In the genomic region with DNA sequence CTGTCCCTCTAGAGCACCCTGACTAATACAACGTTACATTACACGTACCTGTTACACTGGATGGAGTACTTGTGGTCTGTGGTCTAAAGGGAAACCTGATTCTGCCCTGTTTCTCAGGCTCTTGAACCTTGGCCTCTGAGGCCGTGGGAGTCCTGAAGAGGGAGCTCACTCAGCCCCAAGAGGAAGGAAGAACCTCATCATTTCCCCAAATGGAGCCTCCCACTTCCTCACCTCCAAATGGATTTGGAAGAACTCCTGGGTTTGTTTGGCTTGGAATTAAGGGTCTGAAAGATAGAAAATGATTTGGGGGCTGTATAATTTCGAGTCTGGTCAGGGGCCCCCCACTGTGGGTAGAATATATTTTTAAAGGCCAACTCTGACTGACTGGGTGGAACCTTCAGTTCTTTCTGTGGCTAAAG, we compare ENCODE assay signal across 16 cellular contexts.
DNase-seq lines count a peak whose midpoint lies in the region; ATAC-seq, FAIRE-seq and TF ChIP-seq lines count a peak whose summit lies in the region.
"Had no signal": no experiment of that assay in that cellular context is flagged by ENCODE, and none has a peak within 500 bp of the region (broad histone marks: within the 10 kb centered on the region; RNA-seq: fewer than 3 reads in every experiment).

No MANE protein-coding gene starts in this region.

- H2AFZ ChIP-seq in HepG2 (ENCODE audit: low read length) (no peak overlapping the region), PC-3 (ENCODE audit: low read length) (no peak overlapping the region)

- BruUV-seq in HepG2 (replicated peaks; lab: Mats Ljungman, UMichigan) (no TSS peak), PC-3 (replicated peaks; lab: Mats Ljungman, UMichigan) (no TSS peak)

- CTCF ChIA-PET in HepG2 (lab: Yijun Ruan, JAX; ENCODE audit: low intra/inter-chr PET ratio, low total read pairs), result no interaction called here
- CTCF ChIA-PET in PC-3 (lab: Charles Lee), result no interaction called here

- H3K4me2 ChIP-seq in HepG2 (ENCODE audit: low read depth, low read length) (no peak overlapping the region), PC-3 (ENCODE audit: low read length) (no peak overlapping the region)

- ATAC-seq in HepG2, result no peak
- ATAC-seq in HG02571 (IDR thresholded peaks at IDR 0.05; ENCODE audit: unreplicated experiment), result peak; percentile 68
- peak; percentile 94 for ATAC-seq in HG03442 (IDR thresholded peaks at IDR 0.05; ENCODE audit: unreplicated experiment)
- no peak for ATAC-seq in natural killer cell treated with Interleukin-12 subunit alpha and Interleukin-12 subunit beta and Interleukin-15 and Interleukin-18, amount 100 ng/mL, for 72 hours
- no peak for ATAC-seq in PC-3

- no peak overlapping the region for H3K27ac Mint-ChIP-seq in natural killer cell treated with Interleukin-12 subunit alpha and Interleukin-12 subunit beta and Interleukin-15 and Interleukin-18, amount 100 ng/mL, for 72 hours
- H3K27ac Mint-ChIP-seq: T-helper 1 cell treated with Interleukin-12 subunit alpha and Interleukin-12 subunit beta and Interleukin-4 antibody, amounts not matched to agents 30 μg/mL and 1 μg/mL, for 36 hours had no signal

- H3K9me2 ChIP-seq in PC-3 (replicated peaks; ENCODE audit: low read length), result no peaks in the 10 kb centered on the region

- TF ChIP-seq POLR2A in HepG2 (IDR thresholded peaks at IDR 0.05; ENCODE audit: insufficient read depth in 1 of 2, low read depth in 2 of 2, low read length in 2 of 2), result no peak

- no peaks in the 10 kb centered on the region for H3K9me3 ChIP-seq in liver (ENCODE audit: control insufficient read depth in 4 of 4, low read length in 3 of 4)
- no peaks in the 10 kb centered on the region for H3K9me3 ChIP-seq in HepG2 (ENCODE audit: low read length)
- no peaks in the 10 kb centered on the region for H3K9me3 ChIP-seq in PC-3 (ENCODE audit: low read length)
- H3K9me3 ChIP-seq: ascending aorta had no signal

- TF ChIP-seq RAD21 in liver (IDR thresholded peaks at IDR 0.05) (no peak), HepG2 (CRISPR knock-in tag; IDR thresholded peaks at IDR 0.05) (no peak)

- H3F3A ChIP-seq in PC-3 (ENCODE audit: low read length, unreplicated experiment), result no peaks in the 10 kb centered on the region

- TF ChIP-seq CTCF in liver (IDR thresholded peaks at IDR 0.05; ENCODE audit: low read depth, low read length, missing input control), result no peak
- no peak for TF ChIP-seq CTCF in HepG2 (CRISPR knock-in tag; IDR thresholded peaks at IDR 0.05)
- no peak for TF ChIP-seq CTCF in PC-3 (conservative IDR thresholded peaks at IDR 0.05; ENCODE audit: low read depth, low read length)

- H3K27me3 ChIP-seq in liver (ENCODE audit: control insufficient read depth in 4 of 4, insufficient read depth in 4 of 4, low read length in 3 of 4), result no peaks in the 10 kb centered on the region
- no peaks in the 10 kb centered on the region for H3K27me3 ChIP-seq in HepG2 (ENCODE audit: control insufficient read depth in 1 of 2, insufficient read depth in 2 of 2, low read length in 2 of 2)
- H3K27me3 ChIP-seq in PC-3 (ENCODE audit: low read length), result no peaks in the 10 kb centered on the region
- H3K27me3 ChIP-seq: ascending aorta had no signal

- FAIRE-seq in HepG2 (lab: Jason Lieb, UNC), result no peak

- H3K36me3 ChIP-seq in liver (ENCODE audit: control insufficient read depth in 4 of 4, insufficient read depth in 3 of 4, low read depth in 1 of 4, low read length in 3 of 4) (no peaks in the 10 kb centered on the region), HepG2 (replicated peaks in 1 of 2; ENCODE audit: control insufficient read depth in 1 of 2, insufficient read depth in 2 of 2, low read length in 2 of 2) (no peaks in the 10 kb centered on the region), PC-3 (ENCODE audit: low read depth, low read length) (no peaks in the 10 kb centered on the region)
- H3K36me3 ChIP-seq: ascending aorta had no signal

- H3K4me1 ChIP-seq in liver (ENCODE audit: control insufficient read depth in 4 of 4, insufficient read depth in 4 of 4, low read length in 3 of 4) (peaks cover 0 to 11% (median 5%) of the 10 kb centered on the region in 4 donors), HepG2 (ENCODE audit: insufficient read depth, low read length) (peaks cover 21% of the 10 kb centered on the region), PC-3 (ENCODE audit: insufficient read depth, low read length) (no peaks in the 10 kb centered on the region)
- H3K4me1 ChIP-seq: ascending aorta had no signal

- in situ Hi-C loops in HepG2 (cut with HindIII; ENCODE audit: extremely low pct_ligation_motif_present, low pct_unique_long_range_greater_than_20kb), result no loop called here

- H3K27me3 Mint-ChIP-seq in natural killer cell treated with Interleukin-12 subunit alpha and Interleukin-12 subunit beta and Interleukin-15 and Interleukin-18, amount 100 ng/mL, for 72 hours, result no peaks in the 10 kb centered on the region

- H3K79me2 ChIP-seq in HepG2 (ENCODE audit: insufficient read depth, low read length), result no peaks in the 10 kb centered on the region
- H3K79me2 ChIP-seq in PC-3 (ENCODE audit: low read length), result no peaks in the 10 kb centered on the region

- DNase-seq in HepG2 (ENCODE audit: low spot score), result no peak
- DNase-seq in cerebellar cortex (ENCODE audit: low spot score), result no peak
- DNase-seq in AG08396 (ENCODE audit: low spot score), result no peak
- no peak for DNase-seq in natural killer cell treated with Interleukin-12 subunit alpha and Interleukin-12 subunit beta and Interleukin-15 and Interleukin-18, amount 100 ng/mL, for 72 hours (ENCODE audit: low spot score)
- no peak for DNase-seq in PC-3
- DNase-seq: ACHN; activated CD4-positive, alpha-beta T cell treated with anti-CD3 and anti-CD28 coated beads for 4 hours; COR-L47; NCI-H1105; posterior cingulate gyrus; trophoblast cell had no signal

- H3K27ac ChIP-seq in liver (ENCODE audit: low read depth in 1 of 2, low read length in 2 of 2) (no peak overlapping the region), HepG2 (ENCODE audit: extremely low read length, insufficient read depth, low read length) (no peak overlapping the region), PC-3 (ENCODE audit: low read length) (no peak overlapping the region)
- H3K27ac ChIP-seq: ascending aorta had no signal

- TF ChIP-seq EP300 in HepG2 (IDR thresholded peaks at IDR 0.05; ENCODE audit: low read depth in 2 of 2, low read length in 2 of 2) (no peak), HepG2 (CRISPR knock-in tag; IDR thresholded peaks at IDR 0.05; ENCODE audit: borderline replicate concordance) (no peak)

- H4K20me1 ChIP-seq in HepG2 (ENCODE audit: insufficient read depth, low read length), result no peaks in the 10 kb centered on the region
- H4K20me1 ChIP-seq in PC-3 (ENCODE audit: low read length), result no peaks in the 10 kb centered on the region

- H3K9ac ChIP-seq in liver (ENCODE audit: low read depth in 1 of 2, low read length in 2 of 2) (no peak overlapping the region), HepG2 (ENCODE audit: insufficient read depth, low read depth, low read length) (no peak overlapping the region), PC-3 (ENCODE audit: low read length) (no peak overlapping the region)

- H3K4me3 Mint-ChIP-seq in natural killer cell treated with Interleukin-12 subunit alpha and Interleukin-12 subunit beta and Interleukin-15 and Interleukin-18, amount 100 ng/mL, for 72 hours, result no peak overlapping the region
- H3K4me3 Mint-ChIP-seq: T-helper 1 cell treated with Interleukin-12 subunit alpha and Interleukin-12 subunit beta and Interleukin-4 antibody, amounts not matched to agents 30 μg/mL and 1 μg/mL, for 36 hours had no signal

- peaks cover 0 to 23% of the 10 kb centered on the region in 2 donors for H3K4me1 Mint-ChIP-seq in natural killer cell treated with Interleukin-12 subunit alpha and Interleukin-12 subunit beta and Interleukin-15 and Interleukin-18, amount 100 ng/mL, for 72 hours (ENCODE audit: low read depth in 2 of 2)

- no peaks in the 10 kb centered on the region for H3K36me3 Mint-ChIP-seq in natural killer cell treated with Interleukin-12 subunit alpha and Interleukin-12 subunit beta and Interleukin-15 and Interleukin-18, amount 100 ng/mL, for 72 hours

- intact Hi-C loops in HepG2 (cut with micrococcal nuclease; ENCODE audit: unreplicated experiment), result no loop called here
- intact Hi-C loops in PC-3 (cut with micrococcal nuclease), result no loop called here

- H3K9me3 Mint-ChIP-seq in natural killer cell treated with Interleukin-12 subunit alpha and Interleukin-12 subunit beta and Interleukin-15 and Interleukin-18, amount 100 ng/mL, for 72 hours, result no peaks in the 10 kb centered on the region
- H3K9me3 Mint-ChIP-seq: T-helper 1 cell treated with Interleukin-12 subunit alpha and Interleukin-12 subunit beta and Interleukin-4 antibody, amounts not matched to agents 30 μg/mL and 1 μg/mL, for 36 hours had no signal

- POLR2A ChIA-PET in HepG2 (lab: Yijun Ruan, JAX) (no interaction called here), PC-3 (lab: Charles Lee; ENCODE audit: unreplicated experiment) (no interaction called here)

- WGBS in liver, result 77% methylated on average over 4 of the region's 4 CpGs
- WGBS in HepG2 (ENCODE audit: low lambda C conversion rate), result 88% methylated on average over 4 of the region's 4 CpGs

- no peak overlapping the region for H3K4me3 ChIP-seq in liver (ENCODE audit: low read depth in 1 of 3, low read length in 3 of 3)
- H3K4me3 ChIP-seq in HepG2 (replicated peaks in 1 of 3; ENCODE audit: insufficient read depth in 1 of 3, low read depth in 2 of 3, low read length in 3 of 3), result no peak overlapping the region
- H3K4me3 ChIP-seq in PC-3 (ENCODE audit: low read length), result no peak overlapping the region
- H3K4me3 ChIP-seq: ascending aorta had no signal

TF ChIP-seq in liver, 16 proteins besides CTCF, POLR2A, EP300 and RAD21 (continues in another document):
- no peak for TF ChIP-seq FOXA2 (IDR thresholded peaks at IDR 0.05)
- TF ChIP-seq HNF4A (conservative IDR thresholded peaks at IDR 0.05), result no peak
- TF ChIP-seq, protein P1, sequence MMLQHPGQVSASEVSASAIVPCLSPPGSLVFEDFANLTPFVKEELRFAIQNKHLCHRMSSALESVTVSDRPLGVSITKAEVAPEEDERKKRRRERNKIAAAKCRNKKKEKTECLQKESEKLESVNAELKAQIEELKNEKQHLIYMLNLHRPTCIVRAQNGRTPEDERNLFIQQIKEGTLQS (IDR thresholded peaks at IDR 0.05), result no peak
- no peak for TF ChIP-seq JUND (IDR thresholded peaks at IDR 0.05)
- no peak for TF ChIP-seq EGR1 (IDR thresholded peaks at IDR 0.05; ENCODE audit: low read depth in 2 of 2)

TF ChIP-seq in HepG2, 621 proteins besides CTCF, POLR2A, EP300 and RAD21 (continues in another document):
- TF ChIP-seq ZFY (CRISPR knock-in tag; IDR thresholded peaks at IDR 0.05), result no peak

Comparison
In these comparisons a context has a peak if more than half of its experiments do, and no peak if none do; other contexts are left out.
1. ATAC-seq: peak in HG02571 (single experiment) and HG03442 (single experiment); none in HepG2 (single experiment), natural killer cell treated with Interleukin-12 subunit alpha and Interleukin-12 subunit beta and Interleukin-15 and Interleukin-18, amount 100 ng/mL, for 72 hours (0 of 2) and PC-3 (single experiment).